Comparison of ENCODE assay signal across 32 cellular contexts in genomic region chr7:82395147-82395546, GRCh38. TPM values are rescaled to one million over a fixed set of nuclear protein-coding genes. Genes with fewer than 3 reads are reported as not detected.
"Had no signal": no experiment of that assay in that cellular context is flagged by ENCODE, and none has a peak within 500 bp of the region (broad histone marks: within the 10 kb centered on the region; RNA-seq: fewer than 3 reads in every experiment).

No MANE protein-coding gene starts in this region.

- H3K9me3 Mint-ChIP-seq: activated CD4-positive, alpha-beta T cell treated with anti-CD3 and anti-CD28 coated beads, Interleukin-2, amount 10 ng/mL, durations not matched to agents 24 days and 14 days; activated naive CD4-positive, alpha-beta T cell treated with anti-CD3 and anti-CD28 coated beads for 36 hours; activated naive CD4-positive, alpha-beta T cell treated with anti-CD3 and anti-CD28 coated beads, Interleukin-2, amount 50 U/mL, for 24 hours; activated T-helper 1 cell treated with anti-CD3 and anti-CD28 coated beads, Interleukin-12 subunit alpha, Interleukin-12 subunit beta, Interleukin-2, Interleukin-4 antibody, amounts not matched to agents 30 ng/mL and 10 ng/mL and 1 ng/mL, durations not matched to agents 14 hours and 24 hours and 36 hours had no signal

- H3K9me3 ChIP-seq: ascending aorta, breast epithelium, colonic mucosa, esophagus squamous epithelium had no signal

- H3K27me3 Mint-ChIP-seq: activated CD4-positive, alpha-beta memory T cell treated with anti-CD3 and anti-CD28 coated beads for 36 hours; activated CD4-positive, alpha-beta T cell treated with anti-CD3 and anti-CD28 coated beads for 36 hours; activated CD4-positive, alpha-beta T cell treated with anti-CD3 and anti-CD28 coated beads, Interleukin-2, amount 10 ng/mL, durations not matched to agents 24 days and 14 days; activated CD8-positive, alpha-beta memory T cell treated with anti-CD3 and anti-CD28 coated beads, Interleukin-2, amount 10 ng/mL, durations not matched to agents 7 days and 5 days; activated naive CD4-positive, alpha-beta T cell treated with anti-CD3 and anti-CD28 coated beads, Interleukin-2, amount 50 U/mL, for 24 hours; activated naive CD8-positive, alpha-beta T cell treated with anti-CD3 and anti-CD28 coated beads, Interleukin-2, amount 50 U/mL, for 24 hours; T-helper 17 cell had no signal

- H3K36me3 ChIP-seq: ascending aorta, breast epithelium, cardiac muscle cell, colonic mucosa, esophagus squamous epithelium had no signal

- DNase-seq: activated CD4-positive, alpha-beta memory T cell treated with anti-CD3 and anti-CD28 coated beads for 36 hours; activated CD4-positive, alpha-beta T cell treated with anti-CD3 and anti-CD28 coated beads for 36 hours; activated CD4-positive, alpha-beta T cell treated with anti-CD3 and anti-CD28 coated beads, Interleukin-2, amount 10 ng/mL, durations not matched to agents 24 days and 14 days; activated CD4-positive, CD25-positive, alpha-beta regulatory T cell; activated CD4-positive, CD25-positive, alpha-beta regulatory T cell treated with anti-CD3 and anti-CD28 coated beads, Interleukin-2, amount 50 U/mL, for 72 hours; activated CD8-positive, alpha-beta memory T cell treated with anti-CD3 and anti-CD28 coated beads, Interleukin-2, amount 10 ng/mL, durations not matched to agents 7 days and 5 days; activated CD8-positive, alpha-beta memory T cell treated with anti-CD3 and anti-CD28 coated beads, Interleukin-2, amount 50 U/mL, for 4 hours; activated CD8-positive, alpha-beta T cell treated with anti-CD3 and anti-CD28 coated beads, Interleukin-2, amount 10 ng/mL, durations not matched to agents 7 days and 5 days; activated effector memory CD4-positive, alpha-beta T cell treated with anti-CD3 and anti-CD28 coated beads, Interleukin-2, amount 50 U/mL, for 16 hours; activated naive CD4-positive, alpha-beta T cell treated with anti-CD3 and anti-CD28 coated beads for 36 hours; activated naive CD8-positive, alpha-beta T cell treated with anti-CD3 and anti-CD28 coated beads for 36 hours; activated naive CD8-positive, alpha-beta T cell treated with anti-CD3 and anti-CD28 coated beads, Interleukin-2, amount 50 U/mL, for 24 hours; activated T-cell treated with anti-CD3 and anti-CD28 coated beads, Interleukin-2, amount 50 U/mL, for 1 hour; activated T-cell treated with anti-CD3 and anti-CD28 coated beads, Interleukin-2, amount 50 U/mL, for 48 hours; central memory CD4-positive, alpha-beta T cell; cerebellar nuclear complex; colonic mucosa; effector CD8-positive, alpha-beta T cell; esophagus squamous epithelium; foreskin melanocyte; head of caudate nucleus; T-helper 1 cell; T-helper 17 cell had no signal

- H3K36me3 Mint-ChIP-seq: activated CD4-positive, alpha-beta memory T cell treated with anti-CD3 and anti-CD28 coated beads for 36 hours; activated CD8-positive, alpha-beta memory T cell treated with anti-CD3 and anti-CD28 coated beads, Interleukin-2, amount 10 ng/mL, durations not matched to agents 7 days and 5 days; activated naive CD4-positive, alpha-beta T cell treated with anti-CD3 and anti-CD28 coated beads, Interleukin-2, amount 50 U/mL, for 24 hours; activated naive CD8-positive, alpha-beta T cell treated with anti-CD3 and anti-CD28 coated beads for 36 hours had no signal

- H3K4me1 ChIP-seq: ascending aorta, breast epithelium, colonic mucosa, esophagus squamous epithelium had no signal

- H3K4me3 Mint-ChIP-seq: activated CD4-positive, alpha-beta memory T cell treated with anti-CD3 and anti-CD28 coated beads for 36 hours; activated CD4-positive, alpha-beta T cell treated with anti-CD3 and anti-CD28 coated beads for 36 hours; activated CD4-positive, alpha-beta T cell treated with anti-CD3 and anti-CD28 coated beads, Interleukin-2, amount 10 ng/mL, durations not matched to agents 24 days and 14 days; activated CD8-positive, alpha-beta memory T cell treated with anti-CD3 and anti-CD28 coated beads, Interleukin-2, amount 10 ng/mL, durations not matched to agents 7 days and 5 days; activated CD8-positive, alpha-beta T cell treated with anti-CD3 and anti-CD28 coated beads, Interleukin-2, amount 10 ng/mL, durations not matched to agents 7 days and 5 days; activated naive CD4-positive, alpha-beta T cell treated with anti-CD3 and anti-CD28 coated beads for 36 hours; activated naive CD4-positive, alpha-beta T cell treated with anti-CD3 and anti-CD28 coated beads, Interleukin-2, amount 50 U/mL, for 24 hours; activated naive CD8-positive, alpha-beta T cell treated with anti-CD3 and anti-CD28 coated beads for 36 hours; activated naive CD8-positive, alpha-beta T cell treated with anti-CD3 and anti-CD28 coated beads, Interleukin-2, amount 50 U/mL, for 24 hours; activated T-helper 1 cell treated with anti-CD3 and anti-CD28 coated beads, Interleukin-12 subunit alpha, Interleukin-12 subunit beta, Interleukin-2, Interleukin-4 antibody, amounts not matched to agents 30 ng/mL and 10 ng/mL and 1 ng/mL, durations not matched to agents 14 hours and 24 hours and 36 hours; brain; T-helper 17 cell had no signal

- H3K4me3 ChIP-seq: ascending aorta, breast epithelium, cardiac muscle cell, colonic mucosa, esophagus squamous epithelium had no signal

- H3K4me1 Mint-ChIP-seq: activated CD4-positive, alpha-beta T cell treated with anti-CD3 and anti-CD28 coated beads for 36 hours; activated CD4-positive, alpha-beta T cell treated with anti-CD3 and anti-CD28 coated beads, Interleukin-2, amount 10 ng/mL, durations not matched to agents 24 days and 14 days; activated CD8-positive, alpha-beta memory T cell treated with anti-CD3 and anti-CD28 coated beads, Interleukin-2, amount 10 ng/mL, durations not matched to agents 7 days and 5 days; activated naive CD4-positive, alpha-beta T cell treated with anti-CD3 and anti-CD28 coated beads, Interleukin-2, amount 50 U/mL, for 24 hours; activated naive CD8-positive, alpha-beta T cell treated with anti-CD3 and anti-CD28 coated beads for 36 hours; activated naive CD8-positive, alpha-beta T cell treated with anti-CD3 and anti-CD28 coated beads, Interleukin-2, amount 50 U/mL, for 24 hours; T-helper 17 cell had no signal

- ATAC-seq: activated CD4-positive, alpha-beta T cell treated with anti-CD3 and anti-CD28 coated beads for 36 hours; activated CD8-positive, alpha-beta memory T cell treated with anti-CD3 and anti-CD28 coated beads, Interleukin-2, amount 10 ng/mL, durations not matched to agents 7 days and 5 days; activated CD8-positive, alpha-beta T cell treated with anti-CD3 and anti-CD28 coated beads, Interleukin-2, amount 10 ng/mL, durations not matched to agents 7 days and 5 days; activated naive CD8-positive, alpha-beta T cell treated with anti-CD3 and anti-CD28 coated beads, Interleukin-2, amount 50 U/mL, for 24 hours; T-helper 17 cell had no signal

- H3K27ac Mint-ChIP-seq: activated CD4-positive, alpha-beta memory T cell treated with anti-CD3 and anti-CD28 coated beads for 36 hours; activated CD4-positive, alpha-beta T cell treated with anti-CD3 and anti-CD28 coated beads for 36 hours; activated CD4-positive, alpha-beta T cell treated with anti-CD3 and anti-CD28 coated beads, Interleukin-2, amount 10 ng/mL, durations not matched to agents 24 days and 14 days; activated CD8-positive, alpha-beta memory T cell treated with anti-CD3 and anti-CD28 coated beads, Interleukin-2, amount 10 ng/mL, durations not matched to agents 7 days and 5 days; activated CD8-positive, alpha-beta T cell treated with anti-CD3 and anti-CD28 coated beads, Interleukin-2, amount 10 ng/mL, durations not matched to agents 7 days and 5 days; activated naive CD4-positive, alpha-beta T cell treated with anti-CD3 and anti-CD28 coated beads for 36 hours; activated naive CD4-positive, alpha-beta T cell treated with anti-CD3 and anti-CD28 coated beads, Interleukin-2, amount 50 U/mL, for 24 hours; activated naive CD8-positive, alpha-beta T cell treated with anti-CD3 and anti-CD28 coated beads for 36 hours; activated naive CD8-positive, alpha-beta T cell treated with anti-CD3 and anti-CD28 coated beads, Interleukin-2, amount 50 U/mL, for 24 hours; activated T-helper 1 cell treated with anti-CD3 and anti-CD28 coated beads, Interleukin-12 subunit alpha, Interleukin-12 subunit beta, Interleukin-2, Interleukin-4 antibody, amounts not matched to agents 30 ng/mL and 10 ng/mL and 1 ng/mL, durations not matched to agents 14 hours and 24 hours and 36 hours; activated T-helper 2 cell treated with anti-CD3 and anti-CD28 coated beads, Interferon-gamma antibody, Interleukin-2, Interleukin-4, amounts not matched to agents 10 μg/mL and 5 μg/mL and 100 μg/mL, durations not matched to agents 14 hours and 24 hours and 36 hours; T-helper 17 cell had no signal

- H3K27me3 ChIP-seq: ascending aorta, breast epithelium, cardiac muscle cell, colonic mucosa, esophagus squamous epithelium had no signal

- H3K27ac ChIP-seq: ascending aorta, breast epithelium, cardiac muscle cell, colonic mucosa, epithelial cell of prostate, esophagus squamous epithelium had no signal

RNA-seq across cellular contexts. Expression of gene CACNA2D1, which starts 48.4 kb away (rescaled TPM):
- total RNA-seq: activated CD4-positive, alpha-beta memory T cell treated with anti-CD3 and anti-CD28 coated beads for 36 hours; activated CD4-positive, alpha-beta T cell treated with anti-CD3 and anti-CD28 coated beads for 36 hours; activated CD4-positive, alpha-beta T cell treated with anti-CD3 and anti-CD28 coated beads, Interleukin-2, amount 10 ng/mL, durations not matched to agents 24 days and 14 days; activated CD8-positive, alpha-beta memory T cell treated with anti-CD3 and anti-CD28 coated beads for 36 hours; activated CD8-positive, alpha-beta T cell treated with anti-CD3 and anti-CD28 coated beads, Interleukin-2, amount 10 ng/mL, durations not matched to agents 7 days and 5 days; activated naive CD4-positive, alpha-beta T cell treated with anti-CD3 and anti-CD28 coated beads for 36 hours; activated naive CD8-positive, alpha-beta T cell treated with anti-CD3 and anti-CD28 coated beads for 36 hours; activated T-helper 1 cell treated with anti-CD3 and anti-CD28 coated beads, Interleukin-12 subunit alpha, Interleukin-12 subunit beta, Interleukin-2, Interleukin-4 antibody, amounts not matched to agents 30 ng/mL and 10 ng/mL and 1 ng/mL, durations not matched to agents 14 hours and 24 hours and 36 hours; activated T-helper 2 cell treated with anti-CD3 and anti-CD28 coated beads, Interferon-gamma antibody, Interleukin-2, Interleukin-4, amounts not matched to agents 10 μg/mL and 5 μg/mL and 100 μg/mL, durations not matched to agents 14 hours and 24 hours and 36 hours; T-helper 17 cell had no signal
